In genomic region chr5:150350524-150351344, GRCh38 we compare ENCODE assay signal across 8 cellular contexts. TPM values are rescaled to one million over a fixed set of nuclear protein-coding genes. Genes with fewer than 3 reads are reported as not detected.
A peak's percentile ranks its signal among the peaks of the same experiment; 100 is the strongest.
DNase-seq lines count a peak whose midpoint lies in the region; ATAC-seq lines count a peak whose summit lies in the region.

No MANE protein-coding gene starts in this region.

- no peak overlapping the region for H3K23ac ChIP-seq in trophoblast cell (ENCODE audit: low read length)

- no CpG with 5 or more reads among the region's 7 CpGs for WGBS in trophoblast cell (ENCODE audit: extremely low coverage, insufficient coverage, insufficient read length)

- ATAC-seq in GM19438 (IDR thresholded peaks at IDR 0.05; ENCODE audit: low read depth, unreplicated experiment) (peak; percentile 85), HG03442 (IDR thresholded peaks at IDR 0.05; ENCODE audit: unreplicated experiment) (peak; percentile 92), Right ventricle myocardium inferior (peak; percentile 90)

- no peaks in the 10 kb centered on the region for H3K36me3 ChIP-seq in trophoblast cell (ENCODE audit: control insufficient read depth in 1 of 2, insufficient read depth in 2 of 2, low read length in 2 of 2)

- no peak overlapping the region for H3K18ac ChIP-seq in trophoblast cell (ENCODE audit: low read length)

- no peak overlapping the region for H3K4me3 ChIP-seq in trophoblast cell (ENCODE audit: low read depth, low read length)

- H3K4ac ChIP-seq in trophoblast cell (ENCODE audit: low read depth, low read length) = no peak overlapping the region

- no peaks in the 10 kb centered on the region for H3K27me3 Mint-ChIP-seq in activated naive CD8-positive, alpha-beta T cell

- intact Hi-C loops in Right ventricle myocardium inferior (cut with DNase I) = loop anchor here (1.0 to 5.0 kb wide), 2 partner anchors 78 to 189 kb away; no protein-coding TSS in a partner anchor

- no peaks in the 10 kb centered on the region for H3K79me2 ChIP-seq in trophoblast cell (ENCODE audit: control insufficient read depth, insufficient read depth, low read length, poor library complexity)

- H3K4me1 ChIP-seq in trophoblast cell (ENCODE audit: control insufficient read depth in 1 of 2, insufficient read depth in 2 of 2, low read length in 2 of 2) = peaks cover 0 to 3% of the 10 kb centered on the region in 2 experiments

- H3K9ac ChIP-seq in trophoblast cell (ENCODE audit: low read length) = no peak overlapping the region

- H2AK5ac ChIP-seq in trophoblast cell (ENCODE audit: low read length) = no peak overlapping the region

- no peak overlapping the region for H3K4me2 ChIP-seq in trophoblast cell (ENCODE audit: low read length)

- no peaks in the 10 kb centered on the region for H3K36me3 Mint-ChIP-seq in activated naive CD8-positive, alpha-beta T cell

- no peak overlapping the region for H3K4me3 Mint-ChIP-seq in activated naive CD8-positive, alpha-beta T cell

- no peaks in the 10 kb centered on the region for H3K9me3 ChIP-seq in trophoblast cell (ENCODE audit: insufficient read depth, low read depth, low read length)

- H3K9me3 Mint-ChIP-seq in activated naive CD8-positive, alpha-beta T cell (ENCODE audit: low read depth) = no peaks in the 10 kb centered on the region

- DNase-seq in D341Med (ENCODE audit: low spot score) (peak; percentile 80), RPMI8226 (peak; percentile 81), Right ventricle myocardium inferior (ENCODE audit: missing footprints) (peak; percentile 80), trophoblast cell (peak; percentile 73 to 88), OCI-M2 (lab: John Stamatoyannopoulos, UW; ENCODE audit: unreplicated experiment) (no peak)

- H2BK120ac ChIP-seq in trophoblast cell (ENCODE audit: insufficient read depth, low read length, poor library complexity) = no peak overlapping the region

- no peak overlapping the region for H4K8ac ChIP-seq in trophoblast cell (ENCODE audit: low read depth, low read length)

- H2BK5ac ChIP-seq in trophoblast cell (ENCODE audit: low read depth, low read length, poor library complexity) = no peak overlapping the region

- no peak overlapping the region for H3K27ac ChIP-seq in trophoblast cell (ENCODE audit: low read depth, low read length)

- no peak overlapping the region for H4K91ac ChIP-seq in trophoblast cell (ENCODE audit: low read depth, low read length)

- H3K27me3 ChIP-seq in trophoblast cell (ENCODE audit: insufficient read depth, low read length) = no peaks in the 10 kb centered on the region

- H2AFZ ChIP-seq in trophoblast cell (ENCODE audit: insufficient read depth, low read length, poor library complexity) = no peak overlapping the region

- H2BK12ac ChIP-seq in trophoblast cell (ENCODE audit: low read length) = no peak overlapping the region

- H4K12ac ChIP-seq in trophoblast cell (ENCODE audit: low read depth, low read length) = no peak overlapping the region

- peak overlapping the region; percentile 86 for H3K27ac Mint-ChIP-seq in activated naive CD8-positive, alpha-beta T cell

- H3K14ac ChIP-seq in trophoblast cell (ENCODE audit: low read length) = no peak overlapping the region

- no peaks in the 10 kb centered on the region for H3K79me1 ChIP-seq in trophoblast cell (ENCODE audit: low read length)

- H3K4me1 Mint-ChIP-seq in activated naive CD8-positive, alpha-beta T cell (ENCODE audit: low read depth) = peaks cover 14% of the 10 kb centered on the region

RNA-seq across cellular contexts. Expression of gene TCOF1, which starts 6.8 kb away (rescaled TPM):
- 17.8 TPM for total RNA-seq in Right ventricle myocardium inferior
- polyA plus RNA-seq in trophoblast cell (2013) = 38.5 and 40.8 TPM in 2 replicates

RNA-seq across cellular contexts. Expression of gene ARSI, which starts 48.0 kb away (rescaled TPM):
- total RNA-seq in Right ventricle myocardium inferior = 0.65 TPM
- polyA plus RNA-seq in trophoblast cell (2013) = 5.1 and 5.3 TPM in 2 replicates
